12 cellular contexts compared by ENCODE assay signal in the genomic region with DNA sequence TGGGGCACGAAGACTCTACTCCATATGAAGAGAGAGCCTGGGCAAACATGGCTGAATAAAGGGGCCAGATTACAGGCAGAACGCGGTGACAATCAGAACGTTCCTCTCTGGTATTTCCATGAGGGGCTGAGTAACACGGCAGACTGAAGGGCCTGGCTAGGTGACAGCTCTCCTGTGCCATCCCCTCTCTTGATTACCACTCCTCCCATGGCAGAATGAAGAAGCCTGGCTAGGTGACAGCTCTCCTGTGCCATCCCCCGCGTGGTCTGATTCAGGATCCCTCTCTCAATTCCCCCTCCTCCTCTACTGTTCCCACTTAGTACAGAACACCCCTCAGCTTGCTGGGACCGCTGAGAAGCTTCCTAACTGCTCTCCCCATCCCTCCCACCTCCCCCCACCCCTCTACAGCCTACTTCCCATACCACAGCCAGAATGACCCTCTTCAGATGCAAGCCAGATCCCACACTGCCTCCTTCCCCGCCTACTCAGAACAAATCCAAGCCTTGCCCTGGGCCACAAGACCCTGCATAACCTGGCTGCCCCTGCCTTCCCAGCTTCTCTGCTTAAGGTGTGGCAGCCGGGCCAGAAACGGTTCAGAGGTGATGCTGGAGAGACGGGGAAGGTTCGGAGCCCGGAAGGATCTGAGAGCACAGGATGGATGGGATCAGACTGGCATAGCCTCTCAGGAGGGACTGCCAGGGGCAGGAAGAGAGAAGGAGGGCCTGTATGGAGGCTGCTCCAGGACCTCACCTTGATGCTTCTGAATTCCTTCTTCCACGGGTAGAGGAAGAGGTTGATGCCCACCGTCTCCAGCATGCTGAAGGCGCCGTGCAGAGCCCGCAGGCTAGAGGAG.
"Had no signal": no experiment of that assay in that cellular context is flagged by ENCODE, and none has a peak within 500 bp of the region (broad histone marks: within the 10 kb centered on the region; RNA-seq: fewer than 3 reads in every experiment).

No MANE protein-coding gene starts in this region.

- H3K9me3 ChIP-seq: prostate gland, sigmoid colon had no signal

- H3K4me3 Mint-ChIP-seq: activated B cell treated with CpG ODN at 0.5 μM for 24 hours; activated T-helper 1 cell treated with anti-CD3 and anti-CD28 coated beads, Interleukin-12 subunit alpha, Interleukin-12 subunit beta, Interleukin-2, Interleukin-4 antibody, amounts not matched to agents 30 ng/mL and 10 ng/mL and 1 ng/mL, durations not matched to agents 14 hours and 24 hours and 36 hours; nephron had no signal

- H3K27ac Mint-ChIP-seq: activated B cell treated with CpG ODN at 0.5 μM for 24 hours; activated T-helper 1 cell treated with anti-CD3 and anti-CD28 coated beads, Interleukin-12 subunit alpha, Interleukin-12 subunit beta, Interleukin-2, Interleukin-4 antibody, amounts not matched to agents 30 ng/mL and 10 ng/mL and 1 ng/mL, durations not matched to agents 14 hours and 24 hours and 36 hours; nephron had no signal

- DNase-seq: activated B cell treated with CpG ODN at 0.5 μM for 24 hours; activated CD4-positive, alpha-beta T cell treated with anti-CD3 and anti-CD28 coated beads for 48 hours; activated CD8-positive, alpha-beta memory T cell treated with anti-CD3 and anti-CD28 coated beads for 24 hours; anterior cingulate cortex; hippocampal formation; kidney glomerular epithelial cell; occipital lobe; sigmoid colon; stimulated activated CD4-positive, alpha-beta T cell treated with anti-CD3 and anti-CD28 coated beads, Interleukin-1b, Interleukin-23, amount 100 ng/mL, for 48 hours had no signal

- H3K27me3 ChIP-seq: sigmoid colon had no signal

- H3K27me3 Mint-ChIP-seq: activated B cell treated with CpG ODN at 0.5 μM for 24 hours had no signal

- H3K27ac ChIP-seq: sigmoid colon had no signal

- H3K4me3 ChIP-seq: prostate gland, sigmoid colon had no signal

- H3K9me3 Mint-ChIP-seq: activated B cell treated with CpG ODN at 0.5 μM for 24 hours; activated T-helper 1 cell treated with anti-CD3 and anti-CD28 coated beads, Interleukin-12 subunit alpha, Interleukin-12 subunit beta, Interleukin-2, Interleukin-4 antibody, amounts not matched to agents 30 ng/mL and 10 ng/mL and 1 ng/mL, durations not matched to agents 14 hours and 24 hours and 36 hours; nephron had no signal
